Comparison of ENCODE assay signal across 26 cellular contexts in genomic region chr5:73550016-73550415, GRCh38.
"Had no signal": no experiment of that assay in that cellular context is flagged by ENCODE, and none has a peak within 500 bp of the region (broad histone marks: within the 10 kb centered on the region; RNA-seq: fewer than 3 reads in every experiment).

No MANE protein-coding gene starts in this region.

- H3K9me3 ChIP-seq: colonic mucosa, esophagus squamous epithelium, gastroesophageal sphincter, heart left ventricle, left lung, lower lobe of right lung, mucosa of descending colon had no signal

- H3K4me1 ChIP-seq: colonic mucosa, gastroesophageal sphincter, left lung, lower lobe of right lung had no signal

- H3K4me1 Mint-ChIP-seq: endodermal cell; immature natural killer cell; mesothelial cell of epicardium; naive B cell; naive thymus-derived CD8-positive, alpha-beta T cell had no signal

- H3K36me3 ChIP-seq: colonic mucosa had no signal

- H3K27ac Mint-ChIP-seq: dendritic cell treated with granulocyte-macrophage colony-stimulating factor and Interleukin-4, amounts not matched to agents 40 ng/mL and 50 ng/mL, for 4 days; effector memory CD8-positive, alpha-beta T cell; endodermal cell; immature natural killer cell; mesothelial cell of epicardium had no signal

- H3K4me3 ChIP-seq: colonic mucosa, esophagus squamous epithelium, gastroesophageal sphincter, heart left ventricle, hepatocyte, left lung, lower lobe of right lung, mucosa of descending colon had no signal

- H3K27ac ChIP-seq: colonic mucosa, epithelial cell of prostate, esophagus squamous epithelium, gastroesophageal sphincter, heart left ventricle, hepatocyte, left lung, lower lobe of right lung had no signal

- DNase-seq: colonic mucosa; cortex of kidney; effector CD8-positive, alpha-beta T cell; effector memory CD8-positive, alpha-beta T cell; endodermal cell; erythroblast; esophagus squamous epithelium; foreskin fibroblast; heart left ventricle; hypothalamus; immature natural killer cell; islet precursor cell; left cardiac atrium; left lung; left ventricle myocardium superior; lower lobe of right lung; mesenchymal stem cell; mucosa of descending colon; naive B cell; naive thymus-derived CD8-positive, alpha-beta T cell had no signal

- ATAC-seq: effector memory CD8-positive, alpha-beta T cell; esophagus mucosa; gastroesophageal sphincter; heart left ventricle; left cardiac atrium; left lung; left ventricle myocardium superior; lower lobe of right lung; mucosa of descending colon; naive thymus-derived CD8-positive, alpha-beta T cell had no signal

- H3K9me3 Mint-ChIP-seq: dendritic cell treated with granulocyte-macrophage colony-stimulating factor and Interleukin-4, amounts not matched to agents 40 ng/mL and 50 ng/mL, for 4 days; effector memory CD8-positive, alpha-beta T cell; endodermal cell; immature natural killer cell; mesothelial cell of epicardium; naive B cell; naive thymus-derived CD8-positive, alpha-beta T cell had no signal

- H3K4me3 Mint-ChIP-seq: dendritic cell treated with granulocyte-macrophage colony-stimulating factor and Interleukin-4, amounts not matched to agents 40 ng/mL and 50 ng/mL, for 4 days; effector memory CD8-positive, alpha-beta T cell; endodermal cell; immature natural killer cell; mesothelial cell of epicardium; naive B cell had no signal

- H3K4me2 ChIP-seq: hepatocyte had no signal

- H3K27me3 ChIP-seq: colonic mucosa, esophagus squamous epithelium, gastroesophageal sphincter, heart left ventricle, hepatocyte, left lung had no signal

- H2AFZ ChIP-seq: hepatocyte had no signal

- H3K79me2 ChIP-seq: hepatocyte had no signal
